18 cellular contexts compared by ENCODE assay signal in the genomic region with DNA sequence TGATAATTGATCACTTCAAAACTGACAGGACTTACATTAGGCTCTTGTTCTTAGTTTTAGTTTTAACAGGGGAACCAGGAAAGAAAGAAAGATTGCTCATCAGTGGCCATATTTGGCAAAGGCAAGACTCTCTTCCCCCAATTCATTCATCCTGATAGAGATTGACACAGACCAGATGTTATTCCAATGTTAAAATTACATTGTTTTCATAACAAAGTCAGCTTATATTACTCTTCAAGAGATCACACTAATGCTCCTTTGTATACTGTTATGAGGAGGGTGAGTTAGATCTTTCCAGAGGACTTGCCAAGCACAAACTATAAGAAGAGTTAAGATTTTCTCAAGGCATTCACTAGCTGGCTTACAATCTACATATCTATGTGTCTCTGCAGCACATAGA.
"Had no signal": no experiment of that assay in that cellular context is flagged by ENCODE, and none has a peak within 500 bp of the region (broad histone marks: within the 10 kb centered on the region; RNA-seq: fewer than 3 reads in every experiment).

No MANE protein-coding gene starts in this region.

- ATAC-seq: gastroesophageal sphincter, sciatic nerve, T-cell had no signal

- H3K27me3 Mint-ChIP-seq: activated CD4-positive, alpha-beta memory T cell treated with anti-CD3 and anti-CD28 coated beads, Interleukin-2, amount 10 ng/mL, durations not matched to agents 7 days and 5 days; central memory CD8-positive, alpha-beta T cell; memory B cell; T-cell had no signal

- H3K27ac Mint-ChIP-seq: activated CD4-positive, alpha-beta memory T cell treated with anti-CD3 and anti-CD28 coated beads, Interleukin-2, amount 10 ng/mL, durations not matched to agents 7 days and 5 days; activated T-helper 1 cell treated with anti-CD3 and anti-CD28 coated beads, Interleukin-12 subunit alpha, Interleukin-12 subunit beta, Interleukin-2, Interleukin-4 antibody, amounts not matched to agents 30 ng/mL and 10 ng/mL and 1 ng/mL, durations not matched to agents 14 hours and 24 hours and 36 hours; memory B cell; T-cell had no signal

- H3K4me3 ChIP-seq: gastroesophageal sphincter, left ventricle myocardium inferior, suprapubic skin, upper lobe of left lung had no signal

- H3K9me3 Mint-ChIP-seq: activated CD4-positive, alpha-beta memory T cell treated with anti-CD3 and anti-CD28 coated beads, Interleukin-2, amount 10 ng/mL, durations not matched to agents 7 days and 5 days; activated T-helper 1 cell treated with anti-CD3 and anti-CD28 coated beads, Interleukin-12 subunit alpha, Interleukin-12 subunit beta, Interleukin-2, Interleukin-4 antibody, amounts not matched to agents 30 ng/mL and 10 ng/mL and 1 ng/mL, durations not matched to agents 14 hours and 24 hours and 36 hours; memory B cell; T-cell had no signal

- DNase-seq: activated CD4-positive, alpha-beta memory T cell treated with anti-CD3 and anti-CD28 coated beads, Interleukin-2, amount 10 ng/mL, durations not matched to agents 7 days and 5 days; activated naive CD4-positive, alpha-beta T cell; cortex of kidney; effector memory CD4-positive, alpha-beta T cell; left ventricle myocardium inferior; stimulated activated CD4-positive, alpha-beta T cell treated with anti-CD3 and anti-CD28 coated beads, Interleukin-12 subunit alpha, Interleukin-12 subunit beta, amount 100 ng/mL, for 4 hours; stimulated activated CD4-positive, alpha-beta T cell treated with anti-CD3 and anti-CD28 coated beads, Interleukin-2, amount 100 ng/mL, for 48 hours; stimulated activated naive CD4-positive, alpha-beta T cell treated with Interleukin-2 at 50 U/mL for 16 hours; T-cell; T1000; upper lobe of left lung had no signal

- H3K4me1 Mint-ChIP-seq: activated CD4-positive, alpha-beta memory T cell treated with anti-CD3 and anti-CD28 coated beads, Interleukin-2, amount 10 ng/mL, durations not matched to agents 7 days and 5 days; central memory CD8-positive, alpha-beta T cell; memory B cell; T-cell had no signal

- H3K36me3 ChIP-seq: gastroesophageal sphincter, left ventricle myocardium inferior, suprapubic skin, upper lobe of left lung had no signal

- H3K27me3 ChIP-seq: gastroesophageal sphincter, suprapubic skin, upper lobe of left lung had no signal

- H3K36me3 Mint-ChIP-seq: memory B cell, T-cell had no signal

- H3K4me1 ChIP-seq: suprapubic skin, upper lobe of left lung had no signal

- H3K9me3 ChIP-seq: gastroesophageal sphincter, left ventricle myocardium inferior, suprapubic skin, upper lobe of left lung had no signal

- H3K27ac ChIP-seq: left ventricle myocardium inferior, suprapubic skin, upper lobe of left lung, VCaP had no signal

- H3K4me3 Mint-ChIP-seq: activated CD4-positive, alpha-beta memory T cell treated with anti-CD3 and anti-CD28 coated beads, Interleukin-2, amount 10 ng/mL, durations not matched to agents 7 days and 5 days; activated T-helper 1 cell treated with anti-CD3 and anti-CD28 coated beads, Interleukin-12 subunit alpha, Interleukin-12 subunit beta, Interleukin-2, Interleukin-4 antibody, amounts not matched to agents 30 ng/mL and 10 ng/mL and 1 ng/mL, durations not matched to agents 14 hours and 24 hours and 36 hours; central memory CD8-positive, alpha-beta T cell; memory B cell; T-cell had no signal
